ENCODE assay signal across 1 cellular context in genomic region chr2:240560480-240561324, GRCh38.
TF ChIP-seq lines count a peak whose summit lies in the region.

No MANE protein-coding gene starts in this region.

TF ChIP-seq in HepG2, 621 proteins besides CTCF, POLR2A, EP300 and RAD21 (continued from another document and continues in another):
- TF ChIP-seq ZNF142 (CRISPR knock-in tag; IDR thresholded peaks at IDR 0.05) (no peak; the same call in 1 of the 2 replicates), BCL3 (CRISPR knock-in tag; IDR thresholded peaks at IDR 0.05) (peak; percentile 99), CENPX (CRISPR knock-in tag; IDR thresholded peaks at IDR 0.05) (no peak), MXD4 (CRISPR knock-in tag; IDR thresholded peaks at IDR 0.05) (peak; percentile 73), NFRKB (IDR thresholded peaks at IDR 0.05) (no peak), ZNF768 (CRISPR knock-in tag; IDR thresholded peaks at IDR 0.05) (peak; percentile 63; the same call in 1 of the 2 replicates), ZNF782 (CRISPR knock-in tag; IDR thresholded peaks at IDR 0.05; ENCODE audit: borderline replicate concordance) (0 out of 2 replicates have a peak, but pooled peaks have one; percentile 4), RELA (CRISPR knock-in tag; IDR thresholded peaks at IDR 0.05) (no peak), ZSCAN22 (CRISPR knock-in tag; IDR thresholded peaks at IDR 0.05) (no peak), TCF7L2 (IDR thresholded peaks at IDR 0.05; ENCODE audit: low read depth, low read length) (no peak), NFIC (IDR thresholded peaks at IDR 0.05; ENCODE audit: low read length) (no peak), ZNF639 (CRISPR knock-in tag; conservative IDR thresholded peaks at IDR 0.05) (peak; percentile 76), MYC (CRISPR knock-in tag; IDR thresholded peaks at IDR 0.05; ENCODE audit: borderline replicate concordance) (peak; percentile 96), NR2F2 (IDR thresholded peaks at IDR 0.05; ENCODE audit: borderline replicate concordance, low read depth) (peak; percentile 30; the same call in 1 of the 2 replicates), ZNF740 (CRISPR knock-in tag; IDR thresholded peaks at IDR 0.05) (no peak), ZNF790 (CRISPR knock-in tag; IDR thresholded peaks at IDR 0.05; ENCODE audit: borderline replicate concordance) (peak; percentile 99), NFE2 (CRISPR knock-in tag; IDR thresholded peaks at IDR 0.05) (no peak), TSC22D2 (CRISPR knock-in tag; IDR thresholded peaks at IDR 0.05; ENCODE audit: borderline replicate concordance) (peak; percentile 59; the same call in 1 of the 2 replicates), BORCS8-MEF2B (CRISPR knock-in tag; IDR thresholded peaks at IDR 0.05) (peak; percentile 88), FLYWCH1 (CRISPR knock-in tag; IDR thresholded peaks at IDR 0.05) (0 out of 2 replicates have a peak, but pooled peaks have one; percentile 95), NFATC3 (CRISPR knock-in tag; IDR thresholded peaks at IDR 0.05) (no peak), ZNF879 (CRISPR knock-in tag; IDR thresholded peaks at IDR 0.05) (peak; percentile 85), PLRG1 (conservative IDR thresholded peaks at IDR 0.05) (no peak), ZNF766 (CRISPR knock-in tag; IDR thresholded peaks at IDR 0.05; ENCODE audit: borderline replicate concordance) (peak; percentile 93), CENPT (CRISPR knock-in tag; IDR thresholded peaks at IDR 0.05; ENCODE audit: low read depth) (peak; percentile 89; the same call in 1 of the 2 replicates), IRF9 (CRISPR knock-in tag; IDR thresholded peaks at IDR 0.05; ENCODE audit: borderline replicate concordance) (peak; percentile 92), SYNCRIP (IDR thresholded peaks at IDR 0.05; ENCODE audit: insufficient read depth, low read depth, low read length) (no peak), ZNF501 (CRISPR knock-in tag; IDR thresholded peaks at IDR 0.05) (peak; percentile 94), CAMTA2 (CRISPR knock-in tag; IDR thresholded peaks at IDR 0.05; ENCODE audit: borderline replicate concordance) (no peak), ZNF841 (CRISPR knock-in tag; IDR thresholded peaks at IDR 0.05; ENCODE audit: borderline replicate concordance) (0 out of 2 replicates have a peak, but pooled peaks have one; percentile 60), CEBPZ (IDR thresholded peaks at IDR 0.05; ENCODE audit: low read length) (no peak), PTBP1 (IDR thresholded peaks at IDR 0.05; ENCODE audit: low read depth, low read length, poor library complexity, severe bottlenecking) (peak; percentile 70), DBP (CRISPR knock-in tag; IDR thresholded peaks at IDR 0.05; ENCODE audit: not compliant biosample characterization) (peak; percentile 96), IRF2 (CRISPR knock-in tag; IDR thresholded peaks at IDR 0.05) (peak; percentile 76), TFAP4 (IDR thresholded peaks at IDR 0.05; ENCODE audit: borderline replicate concordance, low read depth) (peak; percentile 93), ZNF577 (CRISPR knock-in tag; IDR thresholded peaks at IDR 0.05; ENCODE audit: borderline replicate concordance, low read depth) (no peak), ZNF562 (CRISPR knock-in tag; IDR thresholded peaks at IDR 0.05; ENCODE audit: borderline replicate concordance) (no peak), ZMYM2 (CRISPR knock-in tag; IDR thresholded peaks at IDR 0.05) (no peak), ZSCAN31 (CRISPR knock-in tag; IDR thresholded peaks at IDR 0.05; ENCODE audit: low read depth) (peak; percentile 74), BATF2 (CRISPR knock-in tag; IDR thresholded peaks at IDR 0.05) (no peak; the same call in 1 of the 2 replicates), ZZZ3 (CRISPR knock-in tag; IDR thresholded peaks at IDR 0.05; ENCODE audit: borderline replicate concordance) (no peak), CREM (IDR thresholded peaks at IDR 0.05) (peak; percentile 56), CREM (CRISPR knock-in tag; IDR thresholded peaks at IDR 0.05) (no peak), REPIN1 (CRISPR knock-in tag; IDR thresholded peaks at IDR 0.05; ENCODE audit: borderline replicate concordance, low read depth) (peak; percentile 70), ZNF552 (CRISPR knock-in tag; IDR thresholded peaks at IDR 0.05; ENCODE audit: borderline replicate concordance) (peak; percentile 90; the same call in 1 of the 2 replicates), ZBTB4 (CRISPR knock-in tag; IDR thresholded peaks at IDR 0.05; ENCODE audit: borderline replicate concordance) (no peak)
